Comparison of ENCODE assay signal across 16 cellular contexts in genomic region chr9:90946981-90947380, GRCh38.
"Had no signal": no experiment of that assay in that cellular context is flagged by ENCODE, and none has a peak within 500 bp of the region (broad histone marks: within the 10 kb centered on the region; RNA-seq: fewer than 3 reads in every experiment).

No MANE protein-coding gene starts in this region.

- DNase-seq: activated CD8-positive, alpha-beta memory T cell treated with anti-CD3 and anti-CD28 coated beads, Interleukin-2, amount 50 U/mL, for 4 hours; activated naive CD4-positive, alpha-beta T cell treated with anti-CD3 and anti-CD28 coated beads for 36 hours; activated naive CD8-positive, alpha-beta T cell treated with anti-CD3 and anti-CD28 coated beads, Interleukin-2, amount 10 ng/mL, durations not matched to agents 7 days and 5 days; activated T-cell treated with anti-CD3 and anti-CD28 coated beads, Interleukin-2, amount 50 U/mL, for 24 hours; amniotic stem cell; foreskin fibroblast; heart right ventricle; left ventricle myocardium inferior; midbrain; natural killer cell; stimulated activated CD4-positive, alpha-beta T cell treated with anti-CD3 and anti-CD28 coated beads, Interleukin-4, amount 100 ng/mL, for 24 hours; stimulated activated naive CD8-positive, alpha-beta T cell treated with anti-CD3 and anti-CD28 coated beads, Interleukin-15, Interleukin-2, amounts not matched to agents 100 U/mL and 50 U/mL, for 24 hours; T-cell had no signal

- H3K36me3 ChIP-seq: heart right ventricle, left ventricle myocardium inferior, thyroid gland had no signal

- H3K9me3 ChIP-seq: heart right ventricle, left ventricle myocardium inferior, thyroid gland had no signal

- ATAC-seq: heart right ventricle; natural killer cell; stimulated activated naive CD8-positive, alpha-beta T cell treated with anti-CD3 and anti-CD28 coated beads, Interleukin-15, Interleukin-2, amounts not matched to agents 100 U/mL and 50 U/mL, for 24 hours; T-cell; WTC11 had no signal

- H3K27ac ChIP-seq: heart right ventricle, left ventricle myocardium inferior, thyroid gland had no signal

- H3K4me3 ChIP-seq: heart right ventricle, left ventricle myocardium inferior, thyroid gland had no signal

- H3K27me3 ChIP-seq: thyroid gland had no signal

- FAIRE-seq: TTC549 had no signal

- H3K4me1 ChIP-seq: heart right ventricle, left ventricle myocardium inferior, thyroid gland had no signal
